ENCODE assay signal across 7 cellular contexts in genomic region chr3:23800731-23801130, GRCh38. TPM values are rescaled to one million over a fixed set of nuclear protein-coding genes. Genes with fewer than 3 reads are reported as not detected.
A peak's percentile ranks its signal among the peaks of the same experiment; 100 is the strongest.
DNase-seq lines count a peak whose midpoint lies in the region; ATAC-seq and TF ChIP-seq lines count a peak whose summit lies in the region.

No MANE protein-coding gene starts in this region.

- H3F3A ChIP-seq in OCI-LY1 (ENCODE audit: insufficient read depth, low read length), result 0 out of 2 replicates have a peak, but pooled peaks cover 4% of the 10 kb centered on the region

- H3K9ac ChIP-seq in OCI-LY1 (ENCODE audit: low read length), result no peak overlapping the region

- no peak overlapping the region for H2AFZ ChIP-seq in OCI-LY1 (ENCODE audit: low read length)

- no peaks in the 10 kb centered on the region for H3K27me3 ChIP-seq in OCI-LY1 (ENCODE audit: insufficient read depth, low read length)

- intact Hi-C loops in sciatic nerve (cut with DNase I), result no loop called here

- no peaks in the 10 kb centered on the region for H3K9me2 ChIP-seq in OCI-LY1 (ENCODE audit: low read depth, low read length)

- TF ChIP-seq CTCF in GM20000 (IDR thresholded peaks at IDR 0.05; ENCODE audit: extremely low read depth, missing control alignments) (no peak), OCI-LY1 (IDR thresholded peaks at IDR 0.05; ENCODE audit: low read length) (peak; percentile 43)

- H3K79me2 ChIP-seq in OCI-LY1 (ENCODE audit: insufficient read depth, low read length), result no peaks in the 10 kb centered on the region

- no peak overlapping the region for H3K4me3 ChIP-seq in OCI-LY1 (ENCODE audit: low read depth, low read length, poor library complexity, severe bottlenecking)

- H3K4me2 ChIP-seq in OCI-LY1 (ENCODE audit: low read length), result no peak overlapping the region

- ATAC-seq in sciatic nerve, result peak; percentile 84

- no peaks in the 10 kb centered on the region for H3K9me3 ChIP-seq in OCI-LY1 (ENCODE audit: low read length)

- DNase-seq in GM20000 (ENCODE audit: low spot score) (peak; percentile 25), fibroblast of gingiva (ENCODE audit: low read depth) (peak; percentile 20), sciatic nerve (ENCODE audit: low spot score) (no peak), substantia nigra (lab: John Stamatoyannopoulos, UW) (no peak), DMS79 treated with DMSO at 0.1 percent for 48 hours (lab: John Stamatoyannopoulos, UW) (no peak), NCI-H2107 treated with DMSO at 0.1 percent for 48 hours (lab: John Stamatoyannopoulos, UW; ENCODE audit: unreplicated experiment) (no peak)

- H3K36me3 ChIP-seq in OCI-LY1 (ENCODE audit: insufficient read depth, low read length), result no peaks in the 10 kb centered on the region

- H3K4me1 ChIP-seq in OCI-LY1 (ENCODE audit: insufficient read depth, low read length, severe bottlenecking), result peaks cover 7% of the 10 kb centered on the region

- H3K27ac ChIP-seq in OCI-LY1 (ENCODE audit: low read depth, low read length, poor library complexity, severe bottlenecking), result no peak overlapping the region
- no peak overlapping the region for H3K27ac ChIP-seq in substantia nigra (ENCODE audit: low read depth, low read length, poor library complexity, severe bottlenecking)

- no peaks in the 10 kb centered on the region for H4K20me1 ChIP-seq in OCI-LY1 (ENCODE audit: insufficient read depth, low read length)

RNA-seq across cellular contexts. Expression of gene UBE2E1, which starts 5.0 kb away (rescaled TPM):
- 152 TPM for total RNA-seq in sciatic nerve

Comparison
In these comparisons a context has a peak if more than half of its experiments do, and no peak if none do; other contexts are left out.
1. DNase-seq: peak in GM20000 (single experiment) and fibroblast of gingiva (single experiment); none in sciatic nerve (single experiment), substantia nigra (0 of 49), DMS79 treated with DMSO at 0.1 percent for 48 hours (single experiment) and NCI-H2107 treated with DMSO at 0.1 percent for 48 hours (single experiment).